9 cellular contexts compared by ENCODE assay signal in the genomic region with DNA sequence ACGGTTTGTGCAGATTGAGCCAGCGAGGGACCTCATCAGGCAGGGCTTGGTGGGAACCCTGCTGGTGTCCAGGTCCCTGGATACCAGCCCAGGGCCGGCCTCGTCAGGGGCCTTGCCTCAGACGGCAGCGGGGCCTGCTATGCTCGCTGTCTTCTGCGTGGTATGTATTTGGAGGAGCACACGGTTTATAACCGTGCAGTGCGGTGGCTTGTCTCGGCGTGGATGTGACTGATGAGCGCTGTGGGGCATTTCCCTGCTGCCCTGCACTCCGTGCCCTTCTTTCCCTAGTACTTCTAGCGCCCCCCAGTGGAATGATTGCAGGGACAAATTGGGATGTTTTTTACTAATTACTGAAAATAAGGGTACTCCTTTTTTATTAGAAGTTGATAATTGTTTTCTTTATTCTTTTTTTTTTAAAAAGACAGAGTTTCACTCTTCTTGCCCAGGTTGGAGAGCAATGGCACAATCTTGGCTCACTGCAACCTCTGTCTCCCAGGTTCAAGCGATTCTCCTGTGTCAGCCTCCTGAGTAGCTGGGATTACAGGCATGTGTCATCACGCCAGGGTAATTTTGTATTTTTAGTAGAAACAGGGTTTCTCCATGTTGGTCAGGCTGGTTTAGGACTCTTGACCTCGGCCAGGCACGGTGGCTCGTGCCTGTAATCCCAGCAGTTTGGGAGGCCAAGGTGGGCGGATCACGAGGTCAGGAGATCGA. TPM values are rescaled to one million over a fixed set of nuclear protein-coding genes. Genes with fewer than 3 reads are reported as not detected.
DNase-seq lines count a peak whose midpoint lies in the region; ATAC-seq, FAIRE-seq and TF ChIP-seq lines count a peak whose summit lies in the region.
"Had no signal": no experiment of that assay in that cellular context is flagged by ENCODE, and none has a peak within 500 bp of the region (broad histone marks: within the 10 kb centered on the region; RNA-seq: fewer than 3 reads in every experiment).

No MANE protein-coding gene starts in this region.

- no peak overlapping the region for H3K4me3 ChIP-seq in bronchial epithelial cell (ENCODE audit: low read depth, low read length)

- peak; percentile 42 for TF ChIP-seq CTCF in bronchial epithelial cell (IDR thresholded peaks at IDR 0.05; ENCODE audit: insufficient read depth, low read length, severe bottlenecking)

- H3K27ac Mint-ChIP-seq in stimulated activated naive CD8-positive, alpha-beta T cell treated with anti-CD3 and anti-CD28 coated beads, Interleukin-15, amount 100 ng/mL, for 72 hours, result peak overlapping the region in 1 of 2 donors; percentile 12
- H3K27ac Mint-ChIP-seq: stimulated activated naive CD8-positive, alpha-beta T cell treated with anti-CD3 and anti-CD28 coated beads, Interleukin-15, Interleukin-2, amounts not matched to agents 100 ng/mL and 50 ng/mL, for 24 hours had no signal

- H3K36me3 ChIP-seq in bronchial epithelial cell (ENCODE audit: control insufficient read depth, insufficient read depth, low read length), result peaks cover 10% of the 10 kb centered on the region

- peaks cover 15% of the 10 kb centered on the region for H3K4me1 Mint-ChIP-seq in stimulated activated naive CD8-positive, alpha-beta T cell treated with anti-CD3 and anti-CD28 coated beads, Interleukin-15, amount 100 ng/mL, for 72 hours

- peak; percentile 70 for DNase-seq in activated effector memory CD4-positive, alpha-beta T cell treated with anti-CD3 and anti-CD28 coated beads, Interleukin-2, amount 50 U/mL, for 16 hours
- DNase-seq in activated effector memory CD4-positive, alpha-beta T cell treated with Interleukin-2 at 50 U/mL for 16 hours, result no peak
- DNase-seq in OCI-M1 (lab: John Stamatoyannopoulos, UW) (peak; percentile 72), bronchial epithelial cell (ENCODE audit: low read depth) (peak; percentile 36), left lobe of liver (ENCODE audit: low spot score) (peak; percentile 66)
- peak; percentile 31 to 42 for DNase-seq in stimulated activated naive CD8-positive, alpha-beta T cell treated with anti-CD3 and anti-CD28 coated beads, Interleukin-15, amount 100 ng/mL, for 72 hours

- H3K27me3 Mint-ChIP-seq in stimulated activated naive CD8-positive, alpha-beta T cell treated with anti-CD3 and anti-CD28 coated beads, Interleukin-15, amount 100 ng/mL, for 72 hours, result no peaks in the 10 kb centered on the region
- H3K27me3 Mint-ChIP-seq: stimulated activated naive CD8-positive, alpha-beta T cell treated with anti-CD3 and anti-CD28 coated beads, Interleukin-15, Interleukin-2, amounts not matched to agents 100 ng/mL and 50 ng/mL, for 24 hours had no signal

- no peak overlapping the region for H3K4me3 Mint-ChIP-seq in stimulated activated naive CD8-positive, alpha-beta T cell treated with anti-CD3 and anti-CD28 coated beads, Interleukin-15, amount 100 ng/mL, for 72 hours
- H3K4me3 Mint-ChIP-seq: stimulated activated naive CD8-positive, alpha-beta T cell treated with anti-CD3 and anti-CD28 coated beads, Interleukin-15, Interleukin-2, amounts not matched to agents 100 ng/mL and 50 ng/mL, for 24 hours had no signal

- H3K27me3 ChIP-seq in bronchial epithelial cell (ENCODE audit: control insufficient read depth, insufficient read depth, low read length), result no peaks in the 10 kb centered on the region

- H3K9me3 Mint-ChIP-seq in stimulated activated naive CD8-positive, alpha-beta T cell treated with anti-CD3 and anti-CD28 coated beads, Interleukin-15, amount 100 ng/mL, for 72 hours, result no peaks in the 10 kb centered on the region
- H3K9me3 Mint-ChIP-seq: stimulated activated naive CD8-positive, alpha-beta T cell treated with anti-CD3 and anti-CD28 coated beads, Interleukin-15, Interleukin-2, amounts not matched to agents 100 ng/mL and 50 ng/mL, for 24 hours had no signal

- peak; percentile 81 for ATAC-seq in left lobe of liver
- ATAC-seq in stimulated activated naive CD8-positive, alpha-beta T cell treated with anti-CD3 and anti-CD28 coated beads, Interleukin-15, amount 100 ng/mL, for 72 hours, result no peak
- no peak for ATAC-seq in HG02870 (IDR thresholded peaks at IDR 0.05; ENCODE audit: unreplicated experiment)
- no peak for ATAC-seq in GM21515 (IDR thresholded peaks at IDR 0.05; ENCODE audit: unreplicated experiment)

- no peak for FAIRE-seq in bronchial epithelial cell (lab: Jason Lieb, UNC)

RNA-seq across cellular contexts. Expression of gene TBCD, which starts 15.3 kb away (rescaled TPM):
- total RNA-seq in bronchial epithelial cell (22.6 and 23.3 TPM in 2 replicates), left lobe of liver (46.2 TPM)

RNA-seq across cellular contexts. Expression of gene FN3K, which starts 31.8 kb away (rescaled TPM):
- total RNA-seq in bronchial epithelial cell (3.7 and 4.5 TPM in 2 replicates), left lobe of liver (64.1 TPM)

RNA-seq across cellular contexts. Expression of gene FN3KRP, which starts 50.7 kb away (rescaled TPM):
- 21.3 and 23.9 TPM in 2 replicates for total RNA-seq in bronchial epithelial cell
- total RNA-seq in left lobe of liver, result 14.0 TPM

Comparison
In these comparisons a context has a peak if more than half of its experiments do, and no peak if none do; other contexts are left out.
1. RNA of gene FN3K, which starts 31.8 kb away (total RNA-seq): 64.1 TPM in left lobe of liver (single experiment); 3.7 to 4.5 TPM in bronchial epithelial cell; every median in the first group is over 10 times any median in the second.